ENCODE assay signal across 1 cellular context in genomic region chr12:54014315-54015209, GRCh38.
TF ChIP-seq lines count a peak whose summit lies in the region.

No MANE protein-coding gene starts in this region.

TF ChIP-seq in endothelial cell of umbilical vein, 7 proteins besides CTCF, POLR2A, EP300 and RAD21:
- peak; percentile 93 for TF ChIP-seq EZH2 (IDR thresholded peaks at IDR 0.05; ENCODE audit: borderline replicate concordance, low read depth, low read length, severe bottlenecking)
- TF ChIP-seq, protein P1, sequence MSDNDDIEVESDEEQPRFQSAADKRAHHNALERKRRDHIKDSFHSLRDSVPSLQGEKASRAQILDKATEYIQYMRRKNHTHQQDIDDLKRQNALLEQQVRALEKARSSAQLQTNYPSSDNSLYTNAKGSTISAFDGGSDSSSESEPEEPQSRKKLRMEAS (IDR thresholded peaks at IDR 0.05; ENCODE audit: insufficient read depth, insufficient read length) = no peak
- no peak for TF ChIP-seq JUN (IDR thresholded peaks at IDR 0.05; ENCODE audit: borderline replicate concordance, insufficient read depth, insufficient read length, low read depth)
